Comparison of ENCODE assay signal across 26 cellular contexts in the genomic region with DNA sequence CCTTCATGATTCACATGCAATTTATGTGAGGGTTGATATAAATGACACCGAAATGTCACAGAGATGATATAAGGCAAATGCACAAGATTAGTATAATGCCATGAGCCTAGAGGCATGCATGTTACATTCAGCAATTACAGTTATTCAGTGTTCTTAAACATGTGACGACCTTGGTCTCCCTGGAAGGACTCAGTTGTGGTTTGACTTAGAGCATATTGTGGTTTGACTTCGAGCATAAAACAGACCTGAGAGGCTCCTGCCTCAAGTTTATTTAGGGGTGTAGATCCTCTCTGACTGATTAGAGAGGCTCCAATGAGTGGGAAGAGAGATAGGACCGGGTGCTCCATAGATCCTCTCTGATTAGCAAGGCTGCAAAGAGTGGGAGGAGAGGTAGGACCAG.
"Had no signal": no experiment of that assay in that cellular context is flagged by ENCODE, and none has a peak within 500 bp of the region (broad histone marks: within the 10 kb centered on the region; RNA-seq: fewer than 3 reads in every experiment).

No MANE protein-coding gene starts in this region.

- DNase-seq: dorsolateral prefrontal cortex; effector CD8-positive, alpha-beta T cell; foreskin melanocyte; head of caudate nucleus; kidney; left cardiac atrium; left ventricle myocardium inferior; lower lobe of right lung; naive B cell; nephron progenitor cell; psoas muscle; retina; right lobe of liver; spleen; stimulated activated CD4-positive, alpha-beta T cell treated with anti-CD3 and anti-CD28 coated beads, Interleukin-15, amount 100 ng/mL, for 24 hours; stimulated activated CD4-positive, alpha-beta T cell treated with anti-CD3 and anti-CD28 coated beads, Interleukin-1b, Interleukin-23, amount 100 ng/mL, for 48 hours; stimulated activated CD4-positive, alpha-beta T cell treated with anti-CD3 and anti-CD28 coated beads, Interleukin-4, amount 100 ng/mL, for 24 hours; tibial artery; upper lobe of left lung had no signal

- H3K4me2 ChIP-seq: hepatocyte had no signal

- H3K4me1 ChIP-seq: left ventricle myocardium inferior, lower lobe of right lung, psoas muscle, right lobe of liver, spleen, tibial artery, upper lobe of left lung, vagina had no signal

- H3K27me3 Mint-ChIP-seq: memory B cell; naive B cell; stimulated activated memory B cell treated with anti-CD40 and anti-IgM and Interleukin-4, amounts not matched to agents 10 μg/mL and 1 μg/mL and 100 μg/mL, for 72 hours; stimulated activated naive CD8-positive, alpha-beta T cell treated with anti-CD3 and anti-CD28 coated beads, Interleukin-15, Interleukin-2, amounts not matched to agents 100 ng/mL and 50 ng/mL, for 24 hours had no signal

- H3K79me2 ChIP-seq: hepatocyte had no signal

- H3K4me1 Mint-ChIP-seq: memory B cell; naive B cell; nephron progenitor cell; stimulated activated memory B cell treated with anti-CD40 and anti-IgM and Interleukin-4, amounts not matched to agents 10 μg/mL and 1 μg/mL and 100 μg/mL, for 72 hours had no signal

- H3K36me3 ChIP-seq: left ventricle myocardium inferior, lower lobe of right lung, neutrophil, right lobe of liver, spleen, tibial artery, upper lobe of left lung, vagina had no signal

- H3K4me3 ChIP-seq: dorsolateral prefrontal cortex, hepatocyte, left ventricle myocardium inferior, lower lobe of right lung, psoas muscle, right lobe of liver, spleen, tibial artery, upper lobe of left lung, vagina had no signal

- H3K27ac Mint-ChIP-seq: memory B cell; mesothelial cell of epicardium; naive B cell; nephron progenitor cell; stimulated activated memory B cell treated with anti-CD40 and anti-IgM and Interleukin-4, amounts not matched to agents 10 μg/mL and 1 μg/mL and 100 μg/mL, for 72 hours; stimulated activated naive CD8-positive, alpha-beta T cell treated with anti-CD3 and anti-CD28 coated beads, Interleukin-15, Interleukin-2, amounts not matched to agents 100 ng/mL and 50 ng/mL, for 24 hours had no signal

- H3K27me3 ChIP-seq: dorsolateral prefrontal cortex, hepatocyte, neutrophil, right lobe of liver, spleen, tibial artery, upper lobe of left lung, vagina had no signal

- H3K4me3 Mint-ChIP-seq: memory B cell; mesothelial cell of epicardium; naive B cell; nephron progenitor cell; stimulated activated memory B cell treated with anti-CD40 and anti-IgM and Interleukin-4, amounts not matched to agents 10 μg/mL and 1 μg/mL and 100 μg/mL, for 72 hours; stimulated activated naive CD8-positive, alpha-beta T cell treated with anti-CD3 and anti-CD28 coated beads, Interleukin-15, Interleukin-2, amounts not matched to agents 100 ng/mL and 50 ng/mL, for 24 hours had no signal

- H3K27ac ChIP-seq: dorsolateral prefrontal cortex, hepatocyte, left ventricle myocardium inferior, lower lobe of right lung, neutrophil, psoas muscle, right lobe of liver, spleen, tibial artery, upper lobe of left lung, vagina had no signal

- H3K36me3 Mint-ChIP-seq: memory B cell; mesothelial cell of epicardium; naive B cell; stimulated activated memory B cell treated with anti-CD40 and anti-IgM and Interleukin-4, amounts not matched to agents 10 μg/mL and 1 μg/mL and 100 μg/mL, for 72 hours had no signal

- H2AFZ ChIP-seq: hepatocyte had no signal

- ATAC-seq: left cardiac atrium; lower lobe of right lung; psoas muscle; right lobe of liver; stimulated activated memory B cell treated with anti-CD40 and anti-IgM and Interleukin-4, amounts not matched to agents 10 μg/mL and 1 μg/mL and 100 μg/mL, for 72 hours had no signal

- H3K9me3 ChIP-seq: lower lobe of right lung, neutrophil, right lobe of liver, tibial artery, upper lobe of left lung, vagina had no signal
